Comparison of ENCODE assay signal across 29 cellular contexts in genomic region chr10:6464862-6465430, GRCh38.
DNase-seq lines count a peak whose midpoint lies in the region; FAIRE-seq and TF ChIP-seq lines count a peak whose summit lies in the region.
"Had no signal": no experiment of that assay in that cellular context is flagged by ENCODE, and none has a peak within 500 bp of the region (broad histone marks: within the 10 kb centered on the region; RNA-seq: fewer than 3 reads in every experiment).

No MANE protein-coding gene starts in this region.

- peak; percentile 13 to 37 for DNase-seq in NCI-H526 (lab: John Stamatoyannopoulos, UW)
- DNase-seq in NCI-H526 treated with DMSO at 0.1 percent for 48 hours (lab: John Stamatoyannopoulos, UW): no peak
- peak; percentile 2 for DNase-seq in stimulated activated naive CD4-positive, alpha-beta T cell treated with Interleukin-2 at 50 U/mL for 16 hours (lab: John Stamatoyannopoulos, UW)
- no peak for DNase-seq in stimulated activated naive CD4-positive, alpha-beta T cell (lab: John Stamatoyannopoulos, UW)
- no peak for DNase-seq in epithelial cell of proximal tubule (ENCODE audit: low read depth)
- DNase-seq in urothelium cell line (ENCODE audit: low spot score): no peak
- no peak for DNase-seq in anterior cingulate cortex (lab: John Stamatoyannopoulos, UW)
- no peak for DNase-seq in GM10266 (ENCODE audit: extremely low spot score)
- DNase-seq: activated effector memory CD4-positive, alpha-beta T cell treated with Interleukin-2 at 50 U/mL for 16 hours; CD4-positive, CD25-positive, alpha-beta regulatory T cell; DMS153; effector memory CD4-positive, alpha-beta T cell; gastrocnemius medialis; KG1; natural killer cell; NCI-H1417 treated with DMSO at 0.1 percent for 48 hours; NCI-H2107; NCI-H510A treated with DMSO at 0.1 percent for 48 hours; NK-92 treated with Interleukin-12 subunit alpha and Interleukin-12 subunit beta, amount 100 ng/mL, for 24 hours; pancreas; SHP77; spleen; T-helper 9 cell had no signal

- TF ChIP-seq CTCF in epithelial cell of proximal tubule (conservative IDR thresholded peaks at IDR 0.05; ENCODE audit: low read depth, low read length) (peak; percentile 22), GM10266 (IDR thresholded peaks at IDR 0.05; ENCODE audit: control insufficient read depth, insufficient read depth, low read depth, missing control alignments) (no peak)

- peak overlapping the region; percentile 15 for H3K4me3 ChIP-seq in epithelial cell of proximal tubule (ENCODE audit: low read depth, low read length)
- H3K4me3 ChIP-seq: gastrocnemius medialis, hepatocyte, pancreas, right atrium auricular region, spleen had no signal

- FAIRE-seq in urothelium cell line (lab: Jason Lieb, UNC): peak; percentile 35
- FAIRE-seq: bronchial epithelial cell, colon, H1, HTR-8/SVneo, pancreas had no signal

Comparison
In these comparisons a context has a peak if more than half of its experiments do, and no peak if none do; other contexts are left out.
1. DNase-seq: peak in NCI-H526 (2 of 2) and stimulated activated naive CD4-positive, alpha-beta T cell treated with Interleukin-2 at 50 U/mL for 16 hours (single experiment); none in NCI-H526 treated with DMSO at 0.1 percent for 48 hours (single experiment), stimulated activated naive CD4-positive, alpha-beta T cell (0 of 6), epithelial cell of proximal tubule (single experiment), urothelium cell line (single experiment), anterior cingulate cortex (0 of 58) and GM10266 (single experiment).